8 cellular contexts compared by ENCODE assay signal in the genomic region with DNA sequence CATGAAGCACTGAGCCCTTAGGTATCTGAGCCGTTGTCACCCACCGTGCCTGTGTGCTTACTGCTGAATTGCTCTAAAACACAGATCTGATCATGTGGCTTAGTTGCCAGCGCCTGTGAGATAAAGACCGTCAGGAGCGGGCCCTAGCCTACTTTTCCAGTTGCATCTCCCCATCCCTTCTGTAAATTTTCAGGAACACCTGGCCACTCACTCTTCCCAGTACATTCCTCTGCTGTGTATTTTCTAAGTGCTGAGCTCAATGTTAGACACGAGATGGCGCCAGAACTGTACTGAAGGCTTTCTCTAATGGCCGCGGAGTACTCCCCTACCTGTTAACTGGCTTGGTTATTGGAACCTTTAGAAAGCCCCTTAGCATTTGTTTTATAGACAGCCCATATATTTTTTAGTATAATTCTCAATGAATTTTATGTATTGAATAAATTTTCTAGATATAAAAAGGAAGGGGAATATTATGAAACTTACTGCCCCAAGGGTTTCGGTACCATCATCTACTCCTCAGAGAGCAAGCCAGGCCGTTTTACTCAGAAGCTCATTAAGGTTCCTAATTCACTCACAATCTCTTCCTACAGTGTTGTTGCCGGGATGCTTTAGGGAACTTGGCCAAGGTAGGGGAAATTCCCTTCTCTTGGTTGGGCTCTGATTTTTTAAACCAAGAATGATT. TPM values are rescaled to one million over a fixed set of nuclear protein-coding genes. Genes with fewer than 3 reads are reported as not detected.
DNase-seq lines count a peak whose midpoint lies in the region; ATAC-seq and TF ChIP-seq lines count a peak whose summit lies in the region.

No MANE protein-coding gene starts in this region.

- H3K9me2 ChIP-seq in neural cell (ENCODE audit: insufficient read depth, low read length), result no peaks in the 10 kb centered on the region

- H3K4me3 ChIP-seq in fibroblast of the aortic adventitia (ENCODE audit: low read depth, low read length), result peak overlapping the region; percentile 61
- H3K4me3 ChIP-seq in neural cell (ENCODE audit: low read length), result peak overlapping the region; percentile 71
- H3K4me3 ChIP-seq in vagina, result peak overlapping the region; percentile 61 to 73

- no peak for TF ChIP-seq POLR2A in vagina (IDR thresholded peaks at IDR 0.05)

- H3K27ac ChIP-seq in neural cell (ENCODE audit: low read length), result no peak overlapping the region
- H3K27ac ChIP-seq in vagina, result peak overlapping the region; percentile 65

- DNase-seq in DMS53 treated with DMSO at 0.1 percent for 48 hours (lab: John Stamatoyannopoulos, UW; ENCODE audit: unreplicated experiment) (peak; percentile 22), NCI-H748 treated with DMSO at 0.1 percent for 48 hours (lab: John Stamatoyannopoulos, UW) (peak; percentile 62), fibroblast of the aortic adventitia (ENCODE audit: low read depth) (peak; percentile 74), vagina (ENCODE audit: extremely low spot score in 2 of 2) (peak in 1 of 2 donors; percentile 87)
- DNase-seq in activated T-cell treated with anti-CD3 and anti-CD28 coated beads, Interleukin-2, amount 50 U/mL, for 48 hours, result peak; percentile 47 to 65

- ATAC-seq in HG03175 (IDR thresholded peaks at IDR 0.05; ENCODE audit: unreplicated experiment) (peak; percentile 45), HG02798 (IDR thresholded peaks at IDR 0.05; ENCODE audit: poor library complexity, unreplicated experiment) (no peak)

- TF ChIP-seq CTCF in fibroblast of the aortic adventitia (IDR thresholded peaks at IDR 0.05; ENCODE audit: insufficient read depth, low read length) (peak; percentile 77), neural cell (IDR thresholded peaks at IDR 0.05; ENCODE audit: poor library complexity, severe bottlenecking) (peak; percentile 89), vagina (IDR thresholded peaks at IDR 0.05) (peak; percentile 31 to 60 (median 52))

- no peaks in the 10 kb centered on the region for H4K20me1 ChIP-seq in neural cell (ENCODE audit: insufficient read depth)

- H3K27me3 ChIP-seq in neural cell (ENCODE audit: insufficient read depth, low read depth, low read length), result peaks cover 22% of the 10 kb centered on the region
- H3K27me3 ChIP-seq in vagina, result no peaks in the 10 kb centered on the region

- intact Hi-C loops in vagina (cut with DNase I), result loop anchor here (10.0 kb wide), 2 partner anchors 238 to 568 kb away; no protein-coding TSS in a partner anchor

- no peak for TF ChIP-seq EP300 in neural cell (conservative IDR thresholded peaks at IDR 0.05; ENCODE audit: poor library complexity, severe bottlenecking)

- H3K36me3 ChIP-seq in neural cell (ENCODE audit: insufficient read depth, low read length) (no peaks in the 10 kb centered on the region), vagina (no peaks in the 10 kb centered on the region)

- peaks cover 7% of the 10 kb centered on the region for H3K9me3 ChIP-seq in neural cell (ENCODE audit: low read length)
- H3K9me3 ChIP-seq in vagina, result no peaks in the 10 kb centered on the region

- peak; percentile 88 for TF ChIP-seq RAD21 in neural cell (conservative IDR thresholded peaks at IDR 0.05)

- H3K9ac ChIP-seq in neural cell (ENCODE audit: low read length), result no peak overlapping the region

- peak overlapping the region; percentile 46 for H3K4me2 ChIP-seq in neural cell (ENCODE audit: low read length)

- H2AFZ ChIP-seq in neural cell (ENCODE audit: low read depth, low read length), result no peak overlapping the region

- no peaks in the 10 kb centered on the region for H3F3A ChIP-seq in neural cell (ENCODE audit: insufficient read depth, low read length, poor library complexity, severe bottlenecking)

- H3K79me2 ChIP-seq in neural cell (replicated peaks; ENCODE audit: insufficient read depth, low read length), result no peaks in the 10 kb centered on the region

- peaks cover 21% of the 10 kb centered on the region for H3K4me1 ChIP-seq in vagina

TF ChIP-seq in neural cell, 6 proteins besides CTCF, POLR2A, EP300 and RAD21:
- no peak for TF ChIP-seq MXI1 (conservative IDR thresholded peaks at IDR 0.05; ENCODE audit: poor library complexity, severe bottlenecking)
- TF ChIP-seq SMC3 (conservative IDR thresholded peaks at IDR 0.05; ENCODE audit: poor library complexity), result peak; percentile 87

RNA-seq across cellular contexts. Expression of gene WNT7A, which starts 16.7 kb away (rescaled TPM):
- total RNA-seq in fibroblast of the aortic adventitia (ENCODE audit: low replicate concordance) (not detected in 2 replicates), vagina (not detected)
- polyA plus RNA-seq in neural cell, result 13.3 and 17.7 TPM in 2 replicates
- polyA minus RNA-seq in neural cell, result 35.8 and 37.4 TPM in 2 replicates
